8 cellular contexts compared by ENCODE assay signal in genomic region chr14:76546426-76547221, GRCh38.
DNase-seq lines count a peak whose midpoint lies in the region; ATAC-seq and TF ChIP-seq lines count a peak whose summit lies in the region.

No MANE protein-coding gene starts in this region.

- H3K36me3 ChIP-seq in HAP-1 (replicated peaks) (no peaks in the 10 kb centered on the region), OCI-LY7 (ENCODE audit: insufficient read depth, low read length) (no peaks in the 10 kb centered on the region), ascending aorta (no peaks in the 10 kb centered on the region)

- POLR2A ChIA-PET in OCI-LY7 (lab: Charles Lee) = no interaction called here

- intact Hi-C loops in OCI-LY7 (cut with micrococcal nuclease; ENCODE audit: unreplicated experiment) = no loop called here
- intact Hi-C loops in ascending aorta (cut with DNase I) = no loop called here

- H2AFZ ChIP-seq in OCI-LY7 (ENCODE audit: low read length) = no peak overlapping the region

- ATAC-seq in GM21381 (IDR thresholded peaks at IDR 0.05; ENCODE audit: unreplicated experiment) = no peak

- no peak overlapping the region for H3K27ac ChIP-seq in OCI-LY7 (ENCODE audit: low read depth, low read length, poor library complexity, severe bottlenecking)
- H3K27ac ChIP-seq in ascending aorta = no peak overlapping the region

- H3K4me1 ChIP-seq in HAP-1 (no peaks in the 10 kb centered on the region), OCI-LY7 (ENCODE audit: insufficient read depth, low read length, poor library complexity, severe bottlenecking) (no peaks in the 10 kb centered on the region), ascending aorta (no peaks in the 10 kb centered on the region)

- TF ChIP-seq CTCF in OCI-LY7 (conservative IDR thresholded peaks at IDR 0.05; ENCODE audit: low read length) (peak; percentile 78), fibroblast of the aortic adventitia (IDR thresholded peaks at IDR 0.05; ENCODE audit: insufficient read depth, low read length) (peak; percentile 43), ascending aorta (IDR thresholded peaks at IDR 0.05) (no peak)

- CTCF ChIA-PET in OCI-LY7 (lab: Charles Lee; ENCODE audit: unreplicated experiment) = no interaction called here

- H3K9me2 ChIP-seq in OCI-LY7 (ENCODE audit: insufficient read depth, low read length) = no peaks in the 10 kb centered on the region

- no TSS peak for BruUV-seq in OCI-LY7 (replicated peaks; lab: Mats Ljungman, UMichigan)

- H3K4me2 ChIP-seq in OCI-LY7 (ENCODE audit: low read length) = no peak overlapping the region

- DNase-seq in DMS 273 treated with DMSO at 0.1 percent for 48 hours (lab: John Stamatoyannopoulos, UW) = peak; percentile 42
- peak; percentile 16 to 75 for DNase-seq in HAP-1 (ENCODE audit: low spot score in 2 of 2)
- peak; percentile 34 for DNase-seq in OCI-LY7 (ENCODE audit: low spot score)
- peak; percentile 2 for DNase-seq in fibroblast of the aortic adventitia (ENCODE audit: low read depth)
- DNase-seq in midbrain (lab: John Stamatoyannopoulos, UW) = no peak
- DNase-seq in ascending aorta (ENCODE audit: low spot score in 2 of 2) = no peak
- DNase-seq in activated naive CD4-positive, alpha-beta T cell treated with anti-CD3 and anti-CD28 coated beads, Interleukin-2, amount 50 U/mL, for 16 hours = no peak

- H3K79me2 ChIP-seq in OCI-LY7 (ENCODE audit: insufficient read depth, low read depth, low read length) = no peaks in the 10 kb centered on the region

- H3K4me3 ChIP-seq in HAP-1 (no peak overlapping the region), OCI-LY7 (ENCODE audit: low read depth, low read length, poor library complexity, severe bottlenecking) (no peak overlapping the region), fibroblast of the aortic adventitia (ENCODE audit: low read depth, low read length) (no peak overlapping the region), ascending aorta (no peak overlapping the region)

- in situ Hi-C loops in HAP-1 (cut with MboI; ENCODE audit: low sequenced_read_pairs) = no loop called here

- no peaks in the 10 kb centered on the region for H4K20me1 ChIP-seq in OCI-LY7 (ENCODE audit: insufficient read depth, low read length)

- no peaks in the 10 kb centered on the region for H3K27me3 ChIP-seq in HAP-1 (ENCODE audit: low read depth)
- no peaks in the 10 kb centered on the region for H3K27me3 ChIP-seq in ascending aorta

- H3K9me3 ChIP-seq in HAP-1 (no peaks in the 10 kb centered on the region), OCI-LY7 (ENCODE audit: low read length) (no peaks in the 10 kb centered on the region), ascending aorta (no peaks in the 10 kb centered on the region)

Comparison
In these comparisons a context has a peak if more than half of its experiments do, and no peak if none do; other contexts are left out.
1. DNase-seq: peak in DMS 273 treated with DMSO at 0.1 percent for 48 hours (single experiment), HAP-1 (2 of 2), OCI-LY7 (single experiment) and fibroblast of the aortic adventitia (single experiment); none in midbrain (single experiment), ascending aorta (0 of 2) and activated naive CD4-positive, alpha-beta T cell treated with anti-CD3 and anti-CD28 coated beads, Interleukin-2, amount 50 U/mL, for 16 hours (single experiment).
2. CTCF ChIP-seq: peak in OCI-LY7 (single experiment) and fibroblast of the aortic adventitia (single experiment); none in ascending aorta (0 of 3).